Comparison of ENCODE assay signal across 8 cellular contexts in the genomic region with DNA sequence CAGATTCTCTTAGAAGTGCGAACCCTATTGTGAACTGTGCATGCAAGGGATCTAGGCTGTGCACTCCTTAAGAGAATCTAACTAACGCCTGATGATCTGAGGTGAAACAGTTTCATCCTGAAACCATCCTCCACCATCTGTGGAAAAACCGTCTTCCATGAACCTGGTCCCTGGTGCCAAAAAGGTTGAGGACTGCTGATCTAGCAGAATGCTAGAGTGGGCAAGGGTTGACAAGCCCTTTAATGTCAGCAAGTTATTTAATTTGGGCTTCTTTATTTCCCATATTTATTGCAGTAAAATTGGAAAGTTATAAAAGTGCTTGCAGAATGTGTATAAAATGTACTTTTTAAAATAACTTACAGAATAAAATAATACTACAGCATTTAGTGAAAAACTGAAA.
"Had no signal": no experiment of that assay in that cellular context is flagged by ENCODE, and none has a peak within 500 bp of the region (broad histone marks: within the 10 kb centered on the region; RNA-seq: fewer than 3 reads in every experiment).

No MANE protein-coding gene starts in this region.

- FAIRE-seq: H1, H54, HTR-8/SVneo had no signal

- ATAC-seq: GM23338 had no signal

- H2AFZ ChIP-seq: GM23338 had no signal

- DNase-seq: H9, HCEC 1CT, KBM-7 had no signal

- H3K4me3 ChIP-seq: GM23338 had no signal

- H3K4me2 ChIP-seq: GM23338, KMS-11 had no signal

- H3K27ac ChIP-seq: KMS-11 had no signal

- H3K9ac ChIP-seq: KMS-11 had no signal
